ENCODE assay signal across 28 cellular contexts in genomic region chr12:102603021-102603420, GRCh38.
"Had no signal": no experiment of that assay in that cellular context is flagged by ENCODE, and none has a peak within 500 bp of the region (broad histone marks: within the 10 kb centered on the region; RNA-seq: fewer than 3 reads in every experiment).

No MANE protein-coding gene starts in this region.

- H3K4me1 ChIP-seq: adrenal gland had no signal

- H3K27ac ChIP-seq: adrenal gland, brain microvascular endothelial cell, coronary artery, dorsolateral prefrontal cortex, heart left ventricle had no signal

- H3K9me3 ChIP-seq: adrenal gland had no signal

- DNase-seq: activated CD4-positive, alpha-beta memory T cell treated with anti-CD3 and anti-CD28 coated beads, Interleukin-2, amount 10 ng/mL, durations not matched to agents 7 days and 5 days; activated CD4-positive, alpha-beta T cell treated with anti-CD3 and anti-CD28 coated beads for 1 hour; activated CD4-positive, alpha-beta T cell treated with anti-CD3 and anti-CD28 coated beads for 4 hours; activated CD4-positive, alpha-beta T cell treated with anti-CD3 and anti-CD28 coated beads, Interleukin-2, amount 10 ng/mL, durations not matched to agents 7 days and 5 days; activated CD4-positive, alpha-beta T cell treated with anti-CD3 and anti-CD28 coated beads, Interleukin-2, amount 50 U/mL, for 4 hours; activated CD8-positive, alpha-beta memory T cell treated with anti-CD3 and anti-CD28 coated beads, Interleukin-2, amount 50 U/mL, for 48 hours; activated effector memory CD4-positive, alpha-beta T cell treated with anti-CD3 and anti-CD28 coated beads, Interleukin-2, amount 50 U/mL, for 16 hours; activated naive CD4-positive, alpha-beta T cell treated with anti-CD3 and anti-CD28 coated beads for 36 hours; activated naive CD8-positive, alpha-beta T cell treated with anti-CD3 and anti-CD28 coated beads for 36 hours; activated naive CD8-positive, alpha-beta T cell treated with anti-CD3 and anti-CD28 coated beads, Interleukin-2, amount 50 U/mL, for 24 hours; activated T-cell treated with anti-CD3 and anti-CD28 coated beads, Interleukin-2, amount 50 U/mL, for 4 hours; adrenal gland; amygdala; brain microvascular endothelial cell; dorsolateral prefrontal cortex; effector memory CD4-positive, alpha-beta T cell; endodermal cell; foreskin fibroblast; glutamatergic neuron; T-helper 1 cell; T-helper 17 cell; T1000 had no signal

- H3K4me3 ChIP-seq: adrenal gland, coronary artery, dorsolateral prefrontal cortex, heart left ventricle had no signal

- FAIRE-seq: astrocyte, bronchial epithelial cell, frontal cortex had no signal

- H3K27me3 ChIP-seq: adrenal gland, brain microvascular endothelial cell, heart left ventricle had no signal

- ATAC-seq: activated naive CD8-positive, alpha-beta T cell treated with anti-CD3 and anti-CD28 coated beads, Interleukin-2, amount 50 U/mL, for 24 hours; activated T-cell treated with anti-CD3 and anti-CD28 coated beads, Interleukin-2, amount 50 U/mL, for 4 hours; esophagus mucosa; T-helper 17 cell had no signal

- H3K36me3 ChIP-seq: adrenal gland, brain microvascular endothelial cell, heart left ventricle had no signal
